Comparison of ENCODE assay signal across 1 cellular context in the genomic region with DNA sequence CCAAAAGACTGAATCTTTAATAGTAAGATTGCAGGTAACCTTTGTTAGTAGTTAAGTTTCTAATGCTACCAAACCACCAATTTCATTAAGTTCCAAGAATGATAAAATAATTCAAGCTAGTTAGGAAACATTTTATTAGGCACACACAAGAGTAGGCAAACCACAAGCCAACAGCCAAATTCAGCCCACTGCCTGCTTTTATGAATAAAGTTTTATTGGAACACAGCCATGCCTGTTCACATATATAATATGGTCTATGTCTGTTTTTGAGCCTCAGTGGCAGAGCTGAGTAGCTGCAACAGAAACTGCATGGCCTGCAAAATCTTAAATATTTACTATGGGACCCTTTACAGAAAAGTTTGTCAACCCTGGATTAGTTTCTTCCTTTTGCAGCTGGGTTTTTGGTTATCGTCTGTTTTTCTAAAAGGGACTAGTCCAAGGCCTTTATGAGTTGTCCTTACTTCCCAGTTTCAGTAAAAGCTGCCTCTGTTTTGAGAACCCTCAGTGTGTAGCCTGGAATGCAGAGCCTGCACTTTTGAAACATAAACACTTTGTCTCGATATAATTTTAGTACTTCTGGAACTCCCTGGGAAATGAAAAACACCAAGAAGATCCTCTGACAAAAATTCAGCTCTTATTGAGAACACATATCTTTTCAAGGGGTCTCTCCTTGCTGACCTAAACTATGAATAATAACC.
TF ChIP-seq lines count a peak whose summit lies in the region.

No MANE protein-coding gene starts in this region.

TF ChIP-seq in GM12878, 131 proteins besides CTCF, POLR2A, EP300 and RAD21 (continued from another document):
- TF ChIP-seq ZNF687 (IDR thresholded peaks at IDR 0.05) (no peak), ZBTB40 (IDR thresholded peaks at IDR 0.05; ENCODE audit: borderline replicate concordance) (peak; percentile 34; the same call in 1 of the 2 replicates)
